Comparison of ENCODE assay signal across 8 cellular contexts in the genomic region with DNA sequence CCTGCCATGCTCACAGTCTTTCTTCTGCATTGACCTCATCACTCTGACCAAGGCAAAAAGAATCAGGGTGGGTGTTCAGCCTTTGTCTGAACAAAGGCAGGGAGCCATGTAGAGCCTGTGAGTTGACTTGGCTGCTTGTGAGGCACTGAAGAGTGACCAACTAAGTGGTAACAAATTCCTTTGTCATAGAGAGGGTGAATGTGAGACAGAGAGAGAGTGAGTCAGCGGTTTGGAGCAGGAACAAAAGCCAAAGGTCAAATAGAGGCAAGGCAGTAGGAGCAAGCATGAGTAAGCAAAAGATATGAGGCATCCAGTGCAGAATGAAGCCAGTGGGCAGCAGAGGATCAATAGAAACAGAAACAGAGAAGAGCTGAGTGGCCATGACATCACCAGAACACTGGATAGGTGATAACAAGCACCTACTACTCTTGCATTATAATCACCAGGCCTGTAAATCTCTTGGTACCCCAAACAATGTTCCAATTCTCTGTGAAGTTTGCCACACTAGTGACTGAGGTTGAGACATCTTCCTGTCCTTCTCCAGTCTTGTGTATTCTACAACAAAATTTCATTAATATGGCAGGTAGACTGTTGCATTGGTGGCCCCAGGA.
DNase-seq lines count a peak whose midpoint lies in the region; ATAC-seq and TF ChIP-seq lines count a peak whose summit lies in the region.

No MANE protein-coding gene starts in this region.

- H3K9me3 Mint-ChIP-seq in GM23338 (no peaks in the 10 kb centered on the region), neural progenitor cell (no peaks in the 10 kb centered on the region)

- H3K27me3 ChIP-seq in GM23338 (ENCODE audit: insufficient read depth) (no peaks in the 10 kb centered on the region), neural progenitor cell (no peaks in the 10 kb centered on the region), dorsolateral prefrontal cortex (no peaks in the 10 kb centered on the region)

- H2AFZ ChIP-seq in GM23338 (peak overlapping the region; percentile 56; the same call in 1 of the 2 replicates), neural progenitor cell (replicated peaks) (no peak overlapping the region)

- H3K79me2 ChIP-seq in GM23338 (replicated peaks; ENCODE audit: insufficient read depth) (no peaks in the 10 kb centered on the region), neural progenitor cell (ENCODE audit: low read depth) (peaks cover 14% of the 10 kb centered on the region)

- no peaks in the 10 kb centered on the region for H3K36me3 Mint-ChIP-seq in GM23338 (ENCODE audit: low read depth)
- H3K36me3 Mint-ChIP-seq in neural progenitor cell: no peaks in the 10 kb centered on the region

- H3K9me3 ChIP-seq in neural progenitor cell (ENCODE audit: low read depth): no peaks in the 10 kb centered on the region

- H3K4me3 ChIP-seq in GM23338: no peak overlapping the region
- no peak overlapping the region for H3K4me3 ChIP-seq in neural progenitor cell
- H3K4me3 ChIP-seq in dorsolateral prefrontal cortex: no peak overlapping the region

- DNase-seq in EL (peak; percentile 96), GM23338 (ENCODE audit: low spot score) (peak; percentile 8), MV-4-11 (lab: John Stamatoyannopoulos, UW) (peak; percentile 15), dedifferentiated amniotic fluid mesenchymal stem cell (ENCODE audit: extremely low spot score) (peak; percentile 70), neural progenitor cell (ENCODE audit: low spot score) (peak; percentile 84), CD1c-positive myeloid dendritic cell (ENCODE audit: extremely low spot score) (no peak), dorsolateral prefrontal cortex (no peak)
- DNase-seq in stimulated activated CD4-positive, alpha-beta T cell treated with anti-CD3 and anti-CD28 coated beads, Interleukin-4, amount 100 ng/mL, for 24 hours: no peak

- H3K27ac Mint-ChIP-seq in GM23338: peak overlapping the region; percentile 82
- peak overlapping the region; percentile 14 for H3K27ac Mint-ChIP-seq in neural progenitor cell

- H3K4me3 Mint-ChIP-seq in GM23338 (no peak overlapping the region), neural progenitor cell (peak overlapping the region; percentile 5)

- intact Hi-C loops in dorsolateral prefrontal cortex (cut with DNase I): no loop called here

- H3K9ac ChIP-seq in neural progenitor cell: no peak overlapping the region

- peaks cover 7% of the 10 kb centered on the region for H3K4me1 Mint-ChIP-seq in GM23338
- peaks cover 29% of the 10 kb centered on the region for H3K4me1 Mint-ChIP-seq in neural progenitor cell

- H3K27ac ChIP-seq in GM23338 (ENCODE audit: low read depth) (no peak overlapping the region), neural progenitor cell (peak overlapping the region; percentile 82), dorsolateral prefrontal cortex (peak overlapping the region in 26 of 59 donors; percentile 1 to 74 (median 36))

- H3F3A ChIP-seq in GM23338 (replicated peaks; ENCODE audit: low read depth) (no peaks in the 10 kb centered on the region), neural progenitor cell (ENCODE audit: low read depth) (peaks cover 19% of the 10 kb centered on the region)

- TF ChIP-seq CTCF in GM23338 (conservative IDR thresholded peaks at IDR 0.05; ENCODE audit: low read depth in 2 of 2): no peak
- no peak for TF ChIP-seq CTCF in neural progenitor cell (IDR thresholded peaks at IDR 0.05)
- no peak for TF ChIP-seq CTCF in dorsolateral prefrontal cortex (IDR thresholded peaks at IDR 0.05 in 54 of 56, conservative IDR thresholded peaks at IDR 0.05 in 2 of 56; ENCODE audit: low read depth in 1 of 56, partially characterized antibody in 56 of 56)

- H3K36me3 ChIP-seq in GM23338 (ENCODE audit: insufficient read depth): no peaks in the 10 kb centered on the region
- H3K36me3 ChIP-seq in neural progenitor cell: no peaks in the 10 kb centered on the region

- H3K4me1 ChIP-seq in GM23338 (ENCODE audit: insufficient read depth) (peaks cover 9% of the 10 kb centered on the region), neural progenitor cell (peaks cover 32% of the 10 kb centered on the region)

- peak; percentile 63; the same call in 2 of the 3 replicates for ATAC-seq in GM23338

- H3K4me2 ChIP-seq in GM23338: no peak overlapping the region
- H3K4me2 ChIP-seq in neural progenitor cell: peak overlapping the region; percentile 7

- H3K9me2 ChIP-seq in GM23338 (ENCODE audit: insufficient read depth): peaks cover 8% of the 10 kb centered on the region

- H3K27me3 Mint-ChIP-seq in GM23338 (ENCODE audit: insufficient read depth, low read depth, poor library complexity) (no peaks in the 10 kb centered on the region), neural progenitor cell (ENCODE audit: insufficient read depth, low read depth) (no peaks in the 10 kb centered on the region)

- no peaks in the 10 kb centered on the region for H4K20me1 ChIP-seq in GM23338 (replicated peaks; ENCODE audit: insufficient read depth)
- no peaks in the 10 kb centered on the region for H4K20me1 ChIP-seq in neural progenitor cell (ENCODE audit: low read depth)

TF ChIP-seq in GM23338, 12 proteins besides CTCF, POLR2A, EP300 and RAD21 (continues in another document):
- TF ChIP-seq JUNB (IDR thresholded peaks at IDR 0.05; ENCODE audit: unreplicated experiment) (no peak), EZH2 (IDR thresholded peaks at IDR 0.05; ENCODE audit: low read depth, unreplicated experiment) (no peak), EZH2phosphoT487 (IDR thresholded peaks at IDR 0.05; ENCODE audit: unreplicated experiment) (no peak), ZNF114 (CRISPR knock-in tag; IDR thresholded peaks at IDR 0.05) (no peak), CREB1 (CRISPR knock-in tag; IDR thresholded peaks at IDR 0.05; ENCODE audit: low read depth) (no peak)
- TF ChIP-seq, protein P1, sequence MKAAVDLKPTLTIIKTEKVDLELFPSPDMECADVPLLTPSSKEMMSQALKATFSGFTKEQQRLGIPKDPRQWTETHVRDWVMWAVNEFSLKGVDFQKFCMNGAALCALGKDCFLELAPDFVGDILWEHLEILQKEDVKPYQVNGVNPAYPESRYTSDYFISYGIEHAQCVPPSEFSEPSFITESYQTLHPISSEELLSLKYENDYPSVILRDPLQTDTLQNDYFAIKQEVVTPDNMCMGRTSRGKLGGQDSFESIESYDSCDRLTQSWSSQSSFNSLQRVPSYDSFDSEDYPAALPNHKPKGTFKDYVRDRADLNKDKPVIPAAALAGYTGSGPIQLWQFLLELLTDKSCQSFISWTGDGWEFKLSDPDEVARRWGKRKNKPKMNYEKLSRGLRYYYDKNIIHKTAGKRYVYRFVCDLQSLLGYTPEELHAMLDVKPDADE (IDR thresholded peaks at IDR 0.05): no peak
- TF ChIP-seq, protein P2, sequence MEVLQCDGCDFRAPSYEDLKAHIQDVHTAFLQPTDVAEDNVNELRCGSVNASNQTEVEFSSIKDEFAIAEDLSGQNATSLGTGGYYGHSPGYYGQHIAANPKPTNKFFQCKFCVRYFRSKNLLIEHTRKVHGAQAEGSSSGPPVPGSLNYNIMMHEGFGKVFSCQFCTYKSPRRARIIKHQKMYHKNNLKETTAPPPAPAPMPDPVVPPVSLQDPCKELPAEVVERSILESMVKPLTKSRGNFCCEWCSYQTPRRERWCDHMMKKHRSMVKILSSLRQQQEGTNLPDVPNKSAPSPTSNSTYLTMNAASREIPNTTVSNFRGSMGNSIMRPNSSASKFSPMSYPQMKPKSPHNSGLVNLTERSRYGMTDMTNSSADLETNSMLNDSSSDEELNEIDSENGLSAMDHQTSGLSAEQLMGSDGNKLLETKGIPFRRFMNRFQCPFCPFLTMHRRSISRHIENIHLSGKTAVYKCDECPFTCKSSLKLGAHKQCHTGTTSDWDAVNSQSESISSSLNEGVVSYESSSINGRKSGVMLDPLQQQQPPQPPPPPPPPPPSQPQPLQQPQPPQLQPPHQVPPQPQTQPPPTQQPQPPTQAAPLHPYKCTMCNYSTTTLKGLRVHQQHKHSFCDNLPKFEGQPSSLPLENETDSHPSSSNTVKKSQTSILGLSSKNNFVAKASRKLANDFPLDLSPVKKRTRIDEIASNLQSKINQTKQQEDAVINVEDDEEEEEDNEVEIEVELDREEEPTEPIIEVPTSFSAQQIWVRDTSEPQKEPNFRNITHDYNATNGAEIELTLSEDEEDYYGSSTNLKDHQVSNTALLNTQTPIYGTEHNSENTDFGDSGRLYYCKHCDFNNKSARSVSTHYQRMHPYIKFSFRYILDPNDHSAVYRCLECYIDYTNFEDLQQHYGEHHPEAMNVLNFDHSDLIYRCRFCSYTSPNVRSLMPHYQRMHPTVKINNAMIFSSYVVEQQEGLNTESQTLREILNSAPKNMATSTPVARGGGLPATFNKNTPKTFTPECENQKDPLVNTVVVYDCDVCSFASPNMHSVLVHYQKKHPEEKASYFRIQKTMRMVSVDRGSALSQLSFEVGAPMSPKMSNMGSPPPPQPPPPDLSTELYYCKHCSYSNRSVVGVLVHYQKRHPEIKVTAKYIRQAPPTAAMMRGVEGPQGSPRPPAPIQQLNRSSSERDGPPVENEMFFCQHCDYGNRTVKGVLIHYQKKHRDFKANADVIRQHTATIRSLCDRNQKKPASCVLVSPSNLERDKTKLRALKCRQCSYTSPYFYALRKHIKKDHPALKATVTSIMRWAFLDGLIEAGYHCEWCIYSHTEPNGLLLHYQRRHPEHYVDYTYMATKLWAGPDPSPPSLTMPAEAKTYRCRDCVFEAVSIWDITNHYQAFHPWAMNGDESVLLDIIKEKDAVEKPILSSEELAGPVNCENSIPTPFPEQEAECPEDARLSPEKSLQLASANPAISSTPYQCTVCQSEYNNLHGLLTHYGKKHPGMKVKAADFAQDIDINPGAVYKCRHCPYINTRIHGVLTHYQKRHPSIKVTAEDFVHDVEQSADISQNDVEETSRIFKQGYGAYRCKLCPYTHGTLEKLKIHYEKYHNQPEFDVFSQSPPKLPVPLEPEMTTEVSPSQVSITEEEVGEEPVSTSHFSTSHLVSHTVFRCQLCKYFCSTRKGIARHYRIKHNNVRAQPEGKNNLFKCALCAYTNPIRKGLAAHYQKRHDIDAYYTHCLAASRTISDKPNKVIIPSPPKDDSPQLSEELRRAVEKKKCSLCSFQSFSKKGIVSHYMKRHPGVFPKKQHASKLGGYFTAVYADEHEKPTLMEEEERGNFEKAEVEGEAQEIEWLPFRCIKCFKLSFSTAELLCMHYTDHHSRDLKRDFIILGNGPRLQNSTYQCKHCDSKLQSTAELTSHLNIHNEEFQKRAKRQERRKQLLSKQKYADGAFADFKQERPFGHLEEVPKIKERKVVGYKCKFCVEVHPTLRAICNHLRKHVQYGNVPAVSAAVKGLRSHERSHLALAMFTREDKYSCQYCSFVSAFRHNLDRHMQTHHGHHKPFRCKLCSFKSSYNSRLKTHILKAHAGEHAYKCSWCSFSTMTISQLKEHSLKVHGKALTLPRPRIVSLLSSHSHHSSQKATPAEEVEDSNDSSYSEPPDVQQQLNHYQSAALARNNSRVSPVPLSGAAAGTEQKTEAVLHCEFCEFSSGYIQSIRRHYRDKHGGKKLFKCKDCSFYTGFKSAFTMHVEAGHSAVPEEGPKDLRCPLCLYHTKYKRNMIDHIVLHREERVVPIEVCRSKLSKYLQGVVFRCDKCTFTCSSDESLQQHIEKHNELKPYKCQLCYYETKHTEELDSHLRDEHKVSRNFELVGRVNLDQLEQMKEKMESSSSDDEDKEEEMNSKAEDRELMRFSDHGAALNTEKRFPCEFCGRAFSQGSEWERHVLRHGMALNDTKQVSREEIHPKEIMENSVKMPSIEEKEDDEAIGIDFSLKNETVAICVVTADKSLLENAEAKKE (CRISPR knock-in tag; IDR thresholded peaks at IDR 0.05): no peak

Comparison
In these comparisons a context has a peak if more than half of its experiments do, and no peak if none do; other contexts are left out.
1. DNase-seq: peak in EL (single experiment), GM23338 (single experiment), MV-4-11 (single experiment), dedifferentiated amniotic fluid mesenchymal stem cell (single experiment) and neural progenitor cell (single experiment); none in CD1c-positive myeloid dendritic cell (single experiment), stimulated activated CD4-positive, alpha-beta T cell treated with anti-CD3 and anti-CD28 coated beads, Interleukin-4, amount 100 ng/mL, for 24 hours (single experiment) and dorsolateral prefrontal cortex (0 of 10).